10 cellular contexts compared by ENCODE assay signal in genomic region chr5:176658817-176659216, GRCh38. TPM values are rescaled to one million over a fixed set of nuclear protein-coding genes. Genes with fewer than 3 reads are reported as not detected.
A peak's percentile ranks its signal among the peaks of the same experiment; 100 is the strongest.
DNase-seq lines count a peak whose midpoint lies in the region; ATAC-seq and TF ChIP-seq lines count a peak whose summit lies in the region.
"Had no signal": no experiment of that assay in that cellular context is flagged by ENCODE, and none has a peak within 500 bp of the region (broad histone marks: within the 10 kb centered on the region; RNA-seq: fewer than 3 reads in every experiment).

No MANE protein-coding gene starts in this region.

- peak overlapping the region; percentile 82 for H3K4me3 Mint-ChIP-seq in activated B cell treated with CpG ODN at 0.5 μM for 24 hours
- H3K4me3 Mint-ChIP-seq: endodermal cell had no signal

- no peak for TF ChIP-seq CTCF in activated B cell treated with CpG ODN at 0.5 μM for 24 hours (IDR thresholded peaks at IDR 0.05)

- H3K27me3 Mint-ChIP-seq in activated B cell treated with CpG ODN at 0.5 μM for 24 hours: peaks cover 6% of the 10 kb centered on the region

- in situ Hi-C loops in ACHN (cut with HindIII; ENCODE audit: low pct_ligation_motif_present, low pct_unique_long_range_greater_than_20kb, low sequenced_read_pairs): no loop called here

- H3K9me3 Mint-ChIP-seq in activated B cell treated with CpG ODN at 0.5 μM for 24 hours: no peaks in the 10 kb centered on the region
- H3K9me3 Mint-ChIP-seq: endodermal cell had no signal

- peak; percentile 79 for DNase-seq in ACHN
- DNase-seq in activated B cell treated with CpG ODN at 0.5 μM for 24 hours: no peak
- DNase-seq in left colon: peak; percentile 35 to 54

- POLR2A ChIA-PET in activated B cell treated with CpG ODN at 0.5 μM for 24 hours (lab: Charles Lee): interaction anchor here (2.1 kb wide), 1 partner anchor 29 kb away, joined by 4 read pairs; the partner anchor contains the start of genes EIF4E1B and SNCB

- H3K27ac Mint-ChIP-seq in activated B cell treated with CpG ODN at 0.5 μM for 24 hours: peak overlapping the region; percentile 59
- H3K27ac Mint-ChIP-seq: endodermal cell had no signal

- intact Hi-C loops in activated B cell treated with CpG ODN at 0.5 μM for 24 hours (cut with micrococcal nuclease) (loop anchor here (1.0 to 2.0 kb wide), 5 partner anchors 12 to 300 kb away; partner anchors contain the start of genes CLTB and TSPAN17), left colon (cut with DNase I, micrococcal nuclease) (no loop called here)

- peaks cover 9% of the 10 kb centered on the region for H3K36me3 Mint-ChIP-seq in activated B cell treated with CpG ODN at 0.5 μM for 24 hours (ENCODE audit: low read depth)

- peaks cover 32% of the 10 kb centered on the region for H3K4me1 Mint-ChIP-seq in activated B cell treated with CpG ODN at 0.5 μM for 24 hours
- H3K4me1 Mint-ChIP-seq: endodermal cell had no signal

- CTCF ChIA-PET in activated B cell treated with CpG ODN at 0.5 μM for 24 hours (lab: Charles Lee): interaction anchor here (3.3 to 5.5 kb wide), 3 partner anchors 11 to 454 kb away, joined by 20 to 74 read pairs (median 62); partner anchors contain the start of gene TSPAN17

- ATAC-seq in GM21717 (IDR thresholded peaks at IDR 0.05; ENCODE audit: unreplicated experiment) (peak; percentile 37), activated B cell treated with CpG ODN at 0.5 μM for 24 hours (ENCODE audit: low read depth) (no peak), left colon (peak; percentile 82), HG03135 (IDR thresholded peaks at IDR 0.05; ENCODE audit: unreplicated experiment) (no peak), GM21825 (IDR thresholded peaks at IDR 0.05; ENCODE audit: unreplicated experiment) (no peak), GM19023 (IDR thresholded peaks at IDR 0.05; ENCODE audit: unreplicated experiment) (no peak), HG03460 (IDR thresholded peaks at IDR 0.05; ENCODE audit: unreplicated experiment) (no peak)

RNA-seq across cellular contexts. Expression of gene TSPAN17, which starts 11.5 kb away (rescaled TPM):
- total RNA-seq in activated B cell treated with CpG ODN at 0.5 μM for 24 hours (20.7 and 27.7 TPM in 2 replicates), left colon (10 to 100 TPM; 34.8 to 37.2 TPM)

RNA-seq across cellular contexts. Expression of gene EIF4E1B, which starts 28.3 kb away (rescaled TPM):
- total RNA-seq in activated B cell treated with CpG ODN at 0.5 μM for 24 hours (not detected in 2 replicates), left colon (not detected)
- total RNA-seq: suprapubic skin had no signal

RNA-seq across cellular contexts. Expression of gene SNCB, which starts 28.5 kb away (rescaled TPM):
- total RNA-seq in activated B cell treated with CpG ODN at 0.5 μM for 24 hours: 0.17 TPM in 1 of 2 replicates, not detected in the other
- total RNA-seq in left colon: not detected
- total RNA-seq: suprapubic skin had no signal

RNA-seq across cellular contexts. Expression of gene GPRIN1, which starts 48.9 kb away (rescaled TPM):
- 2.8 and 3.2 TPM in 2 replicates for total RNA-seq in activated B cell treated with CpG ODN at 0.5 μM for 24 hours
- 1 to 10 TPM; 1.7 to 1.9 TPM for total RNA-seq in left colon

Comparison
In these comparisons a context has a peak if more than half of its experiments do, and no peak if none do; other contexts are left out.
1. ATAC-seq: peak in GM21717 (single experiment) and left colon (single experiment); none in activated B cell treated with CpG ODN at 0.5 μM for 24 hours (single experiment), HG03135 (single experiment), GM21825 (single experiment), GM19023 (single experiment) and HG03460 (single experiment).